In the genomic region with DNA sequence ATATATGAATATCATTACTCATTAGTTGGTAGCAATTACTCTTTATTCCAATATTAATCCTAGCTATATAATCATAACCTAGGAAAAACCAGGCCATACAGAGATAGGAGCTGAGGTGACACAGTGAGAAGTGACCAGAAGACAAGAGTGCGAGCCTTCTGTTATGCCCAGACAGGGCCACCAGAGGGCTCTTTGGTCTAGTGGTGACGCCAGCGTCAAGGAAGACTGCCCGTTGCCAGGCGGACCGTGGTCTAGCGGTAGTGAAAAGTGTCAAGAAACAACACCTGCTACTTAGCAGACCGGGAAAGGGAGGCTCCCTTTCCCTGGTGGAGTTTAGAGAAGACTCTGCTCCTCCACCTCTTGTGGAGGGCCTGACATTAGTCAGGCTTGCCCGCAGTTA, we compare ENCODE assay signal across 8 cellular contexts. TPM values are rescaled to one million over a fixed set of nuclear protein-coding genes. Genes with fewer than 3 reads are reported as not detected.
A peak's percentile ranks its signal among the peaks of the same experiment; 100 is the strongest.
DNase-seq lines count a peak whose midpoint lies in the region; ATAC-seq and TF ChIP-seq lines count a peak whose summit lies in the region.
"Not testable (repeated sequence)": the region's sequence is repeated elsewhere in the genome, so short reads cannot be mapped to it uniquely, and the experiment has no call there.

No MANE protein-coding gene starts in this region.

- not testable (repeated sequence) for BruUV-seq in A673 (replicated peaks; lab: Mats Ljungman, UMichigan)

- not testable (repeated sequence) for H3K27ac ChIP-seq in A673 (ENCODE audit: low read depth, low read length, poor library complexity, severe bottlenecking); psoas muscle

- not testable (repeated sequence) for H3K4me3 ChIP-seq in A673 (ENCODE audit: low read depth, low read length, poor library complexity, severe bottlenecking); Loucy (ENCODE audit: low read length, poor library complexity, severe bottlenecking); psoas muscle

- ATAC-seq in psoas muscle = not testable (repeated sequence)

- not testable (repeated sequence) for H3F3A ChIP-seq in Loucy (ENCODE audit: low read depth)

- not testable (repeated sequence) for H3K36me3 ChIP-seq in A673 (ENCODE audit: insufficient read depth, low read length, poor library complexity, severe bottlenecking); Loucy (ENCODE audit: insufficient read depth, low read length); psoas muscle (ENCODE audit: insufficient read depth in 1 of 2, low read depth in 1 of 2)

- H3K9me2 ChIP-seq in Loucy (replicated peaks; ENCODE audit: low read depth, low read length) = not testable (repeated sequence)

- H3K27me3 Mint-ChIP-seq in endothelial cell (ENCODE audit: unreplicated experiment) = not testable (repeated sequence)

- H2AFZ ChIP-seq in Loucy (ENCODE audit: low read length) = not testable (repeated sequence)

- H3K4me1 Mint-ChIP-seq in endothelial cell (ENCODE audit: unreplicated experiment) = not testable (repeated sequence)

- intact Hi-C loops in A673 (cut with micrococcal nuclease; ENCODE audit: unreplicated experiment); psoas muscle (cut with DNase I): not testable (repeated sequence)

- H3K27ac Mint-ChIP-seq in endothelial cell (ENCODE audit: unreplicated experiment) = not testable (repeated sequence)

- H3K79me2 ChIP-seq in Loucy (ENCODE audit: insufficient read depth, low read length) = not testable (repeated sequence)

- H3K4me2 ChIP-seq in Loucy (ENCODE audit: low read depth, low read length, poor library complexity, severe bottlenecking) = not testable (repeated sequence)

- 27 to 39% (median 32%) methylated on average over 8 to 9 of the region's 9 CpGs for WGBS in psoas muscle, 3 donors

- CTCF ChIA-PET in A673 (lab: Charles Lee) = not testable (repeated sequence)

- H3K36me3 Mint-ChIP-seq in endothelial cell (ENCODE audit: low read depth, unreplicated experiment) = not testable (repeated sequence)

- not testable (repeated sequence) for H3K9ac ChIP-seq in Loucy (ENCODE audit: low read depth, low read length, poor library complexity, severe bottlenecking)

- H3K4me3 Mint-ChIP-seq in endothelial cell (ENCODE audit: unreplicated experiment) = not testable (repeated sequence)

- not testable (repeated sequence) for H3K9me3 Mint-ChIP-seq in endothelial cell (ENCODE audit: unreplicated experiment)

- TF ChIP-seq CTCF in A673 (conservative IDR thresholded peaks at IDR 0.05; ENCODE audit: low read depth, low read length) (peak; percentile 52), GM10266 (IDR thresholded peaks at IDR 0.05; ENCODE audit: control insufficient read depth, insufficient read depth, low read depth, missing control alignments) (peak; percentile 31), Loucy (conservative IDR thresholded peaks at IDR 0.05; ENCODE audit: low read length) (0 out of 2 replicates have a peak, but pooled peaks have one; percentile 17), endothelial cell (IDR thresholded peaks at IDR 0.05; ENCODE audit: unreplicated experiment) (peak; percentile 37), psoas muscle (IDR thresholded peaks at IDR 0.05) (peak; percentile 32)

- not testable (repeated sequence) for H3K9me3 ChIP-seq in A673 (ENCODE audit: low read depth, low read length, poor library complexity, severe bottlenecking); Loucy (ENCODE audit: insufficient read depth, low read depth, low read length); psoas muscle

- not testable (repeated sequence) for H3K4me1 ChIP-seq in A673 (ENCODE audit: insufficient read depth, low read length, poor library complexity, severe bottlenecking); Loucy (ENCODE audit: insufficient read depth, low read length, poor library complexity, severe bottlenecking); psoas muscle

- DNase-seq in A673 (ENCODE audit: low spot score) (peak; percentile 31), RPMI8226 (peak; percentile 59), endothelial cell (ENCODE audit: low spot score) (peak; percentile 41), islet precursor cell (peak; percentile 69), psoas muscle (peak in 1 of 2 donors; percentile 43)
- DNase-seq in GM10266 (ENCODE audit: extremely low spot score) = not testable (repeated sequence)
- peak; percentile 36 to 52 for DNase-seq in activated T-cell treated with anti-CD3 and anti-CD28 coated beads, Interleukin-2, amount 50 U/mL, for 48 hours

- H4K20me1 ChIP-seq in Loucy (ENCODE audit: insufficient read depth, low read length, poor library complexity, severe bottlenecking) = not testable (repeated sequence)

- not testable (repeated sequence) for H3K27me3 ChIP-seq in A673 (replicated peaks; ENCODE audit: insufficient read depth, low read depth, low read length, poor library complexity); Loucy (ENCODE audit: insufficient read depth, low read length, poor library complexity, severe bottlenecking); psoas muscle (ENCODE audit: insufficient read depth in 3 of 3, low read length in 2 of 3)

- POLR2A ChIA-PET in A673 (lab: Charles Lee; ENCODE audit: low non-redundant PET) = not testable (repeated sequence)

RNA-seq across cellular contexts. Expression of a gene that starts 15.1 kb away (rescaled TPM):
- 18.5 and 18.8 TPM in 2 replicates for total RNA-seq in A673 (2021)
- 14.3 TPM for total RNA-seq in endothelial cell (ENCODE audit: unreplicated experiment)
- 10 to 100 TPM in 1 of 4 donors, 1 to 10 TPM in 3; 6.8 to 10.8 (median 8.8) TPM for total RNA-seq in psoas muscle
- polyA plus RNA-seq in psoas muscle = 1 to 10 TPM; 2.4 to 8.7 (median 2.5) TPM
